13 cellular contexts compared by ENCODE assay signal in genomic region chr20:60921021-60921622, GRCh38.
DNase-seq lines count a peak whose midpoint lies in the region; ATAC-seq and TF ChIP-seq lines count a peak whose summit lies in the region.
"Had no signal": no experiment of that assay in that cellular context is flagged by ENCODE, and none has a peak within 500 bp of the region (broad histone marks: within the 10 kb centered on the region; RNA-seq: fewer than 3 reads in every experiment).

No MANE protein-coding gene starts in this region.

- no peak overlapping the region for H3K4me3 ChIP-seq in AG10803 (ENCODE audit: low read length)
- no peak overlapping the region for H3K4me3 ChIP-seq in OCI-LY7 (ENCODE audit: low read depth, low read length, poor library complexity, severe bottlenecking)
- H3K4me3 ChIP-seq: body of pancreas, esophagus squamous epithelium, SK-N-MC had no signal

- TF ChIP-seq CTCF in AG10803 (conservative IDR thresholded peaks at IDR 0.05; ENCODE audit: low read length) (no peak), GM20000 (IDR thresholded peaks at IDR 0.05; ENCODE audit: extremely low read depth, missing control alignments) (no peak), OCI-LY7 (conservative IDR thresholded peaks at IDR 0.05; ENCODE audit: low read length) (no peak)

- H2AFZ ChIP-seq in OCI-LY7 (ENCODE audit: low read length) = no peak overlapping the region

- ATAC-seq in HG02938 (IDR thresholded peaks at IDR 0.05; ENCODE audit: unreplicated experiment) = no peak
- ATAC-seq: activated CD8-positive, alpha-beta T cell treated with anti-CD3 and anti-CD28 coated beads for 36 hours; body of pancreas had no signal

- H3K4me2 ChIP-seq in OCI-LY7 (ENCODE audit: low read length) = no peak overlapping the region

- H3K27ac ChIP-seq in OCI-LY7 (ENCODE audit: low read depth, low read length, poor library complexity, severe bottlenecking) = no peak overlapping the region
- H3K27ac ChIP-seq: body of pancreas, esophagus squamous epithelium, SK-N-MC had no signal

- CTCF ChIA-PET in OCI-LY7 (lab: Charles Lee; ENCODE audit: unreplicated experiment) = no interaction called here

- H4K20me1 ChIP-seq in OCI-LY7 (ENCODE audit: insufficient read depth, low read length) = no peaks in the 10 kb centered on the region

- BruUV-seq in OCI-LY7 (replicated peaks; lab: Mats Ljungman, UMichigan) = no TSS peak

- no peaks in the 10 kb centered on the region for H3K36me3 ChIP-seq in OCI-LY7 (ENCODE audit: insufficient read depth, low read length)
- H3K36me3 ChIP-seq: esophagus squamous epithelium had no signal

- no peaks in the 10 kb centered on the region for H3K79me2 ChIP-seq in OCI-LY7 (ENCODE audit: insufficient read depth, low read depth, low read length)

- H3K9me3 ChIP-seq in OCI-LY7 (ENCODE audit: low read length) = no peaks in the 10 kb centered on the region
- H3K9me3 ChIP-seq: body of pancreas, esophagus squamous epithelium had no signal

- intact Hi-C loops in OCI-LY7 (cut with micrococcal nuclease; ENCODE audit: unreplicated experiment) = no loop called here

- POLR2A ChIA-PET in OCI-LY7 (lab: Charles Lee) = no interaction called here

- DNase-seq in AG10803 (ENCODE audit: low read depth) (peak; percentile 21), GM20000 (ENCODE audit: low spot score) (peak; percentile 17), T1000 (lab: John Stamatoyannopoulos, UW) (peak; percentile 0), medulla oblongata (ENCODE audit: extremely low spot score) (peak; percentile 11), inferior parietal cortex (ENCODE audit: extremely low spot score) (no peak), COLO668 (lab: John Stamatoyannopoulos, UW; ENCODE audit: unreplicated experiment) (no peak), OCI-LY7 (ENCODE audit: low spot score) (no peak)
- DNase-seq: activated CD8-positive, alpha-beta T cell treated with anti-CD3 and anti-CD28 coated beads for 36 hours; esophagus squamous epithelium; kidney had no signal

- no peaks in the 10 kb centered on the region for H3K4me1 ChIP-seq in OCI-LY7 (ENCODE audit: insufficient read depth, low read length, poor library complexity, severe bottlenecking)
- H3K4me1 ChIP-seq: body of pancreas, esophagus squamous epithelium had no signal

- no peaks in the 10 kb centered on the region for H3K9me2 ChIP-seq in OCI-LY7 (ENCODE audit: insufficient read depth, low read length)

Comparison
In these comparisons a context has a peak if more than half of its experiments do, and no peak if none do; other contexts are left out.
1. DNase-seq: peak in AG10803 (single experiment), GM20000 (single experiment), T1000 (single experiment) and medulla oblongata (single experiment); none in inferior parietal cortex (single experiment), COLO668 (single experiment) and OCI-LY7 (single experiment).